Comparison of ENCODE assay signal across 9 cellular contexts in the genomic region with DNA sequence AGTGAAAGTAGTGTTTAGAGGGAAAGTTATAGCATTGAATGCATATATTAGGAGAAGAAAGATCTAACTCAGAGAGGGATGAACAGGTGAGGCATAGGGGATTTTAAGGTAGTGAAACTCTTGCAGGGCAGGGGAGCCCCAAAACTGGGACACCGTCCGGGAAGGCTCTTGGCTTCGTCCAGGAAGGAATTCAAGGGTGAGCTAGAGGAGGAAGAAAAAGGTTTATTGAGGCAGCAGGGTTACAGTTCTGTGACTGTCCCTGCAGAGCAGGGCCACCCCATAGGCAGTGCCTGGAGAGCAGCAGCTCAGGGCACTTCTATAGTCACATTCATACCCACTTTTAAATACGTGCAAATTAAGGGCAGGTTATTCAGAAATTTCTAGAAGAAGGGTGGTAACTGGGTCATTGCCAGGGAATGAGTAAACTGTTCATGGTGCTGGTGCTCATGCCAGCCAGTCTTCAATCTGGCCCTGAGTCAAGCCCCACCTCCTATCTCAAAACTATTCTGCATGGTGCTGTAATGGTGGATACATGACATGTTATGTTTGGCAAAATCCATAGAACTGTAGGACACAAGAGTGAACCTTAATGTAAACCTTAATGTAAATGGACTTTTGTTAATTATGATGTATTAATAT. TPM values are rescaled to one million over a fixed set of nuclear protein-coding genes. Genes with fewer than 3 reads are reported as not detected.
A peak's percentile ranks its signal among the peaks of the same experiment; 100 is the strongest.
DNase-seq lines count a peak whose midpoint lies in the region; ATAC-seq and TF ChIP-seq lines count a peak whose summit lies in the region.
"Had no signal": no experiment of that assay in that cellular context is flagged by ENCODE, and none has a peak within 500 bp of the region (broad histone marks: within the 10 kb centered on the region; RNA-seq: fewer than 3 reads in every experiment).

No MANE protein-coding gene starts in this region.

- BruUV-seq in Caco-2 (replicated peaks; lab: Mats Ljungman, UMichigan): no TSS peak

- peaks cover 11% of the 10 kb centered on the region for H3K4me1 ChIP-seq in Caco-2

- no peak for TF ChIP-seq CTCF in Caco-2 (IDR thresholded peaks at IDR 0.05; ENCODE audit: insufficient read depth in 1 of 2, low read depth in 1 of 2, low read length in 1 of 2, severe bottlenecking in 1 of 2, unreplicated experiment in 1 of 2)

- H3K9me3 Mint-ChIP-seq in Caco-2 (ENCODE audit: unreplicated experiment): no peaks in the 10 kb centered on the region
- H3K9me3 Mint-ChIP-seq in activated naive CD8-positive, alpha-beta T cell treated with anti-CD3 and anti-CD28 coated beads for 36 hours: no peaks in the 10 kb centered on the region
- H3K9me3 Mint-ChIP-seq in naive thymus-derived CD8-positive, alpha-beta T cell: no peaks in the 10 kb centered on the region

- intact Hi-C loops in Caco-2 (cut with micrococcal nuclease; ENCODE audit: unreplicated experiment): no loop called here

- H3K27me3 Mint-ChIP-seq in Caco-2 (ENCODE audit: insufficient read depth, unreplicated experiment): peaks cover 2% of the 10 kb centered on the region
- H3K27me3 Mint-ChIP-seq in activated naive CD8-positive, alpha-beta T cell treated with anti-CD3 and anti-CD28 coated beads for 36 hours: no peaks in the 10 kb centered on the region
- H3K27me3 Mint-ChIP-seq in naive thymus-derived CD8-positive, alpha-beta T cell: no peaks in the 10 kb centered on the region

- no peaks in the 10 kb centered on the region for H3K36me3 ChIP-seq in Caco-2 (ENCODE audit: control insufficient read depth, insufficient read depth, low read length)

- POLR2A ChIA-PET in Caco-2 (lab: Charles Lee): no interaction called here
- POLR2A ChIA-PET in naive thymus-derived CD8-positive, alpha-beta T cell (lab: Charles Lee): interaction anchor here (3.2 kb wide), 1 partner anchor 74 kb away, joined by 26 read pairs; the partner anchor contains the start of gene OAS2

- H3K4me3 Mint-ChIP-seq in Caco-2 (ENCODE audit: unreplicated experiment): no peak overlapping the region
- H3K4me3 Mint-ChIP-seq in activated naive CD8-positive, alpha-beta T cell treated with anti-CD3 and anti-CD28 coated beads for 36 hours: no peak overlapping the region
- H3K4me3 Mint-ChIP-seq in naive thymus-derived CD8-positive, alpha-beta T cell: peak overlapping the region in 5 of 10 donors; percentile 26 to 65 (median 50)
- H3K4me3 Mint-ChIP-seq: endodermal cell had no signal

- no peak overlapping the region for H3K4me3 ChIP-seq in Caco-2 (ENCODE audit: low read depth, low read length)

- H3K4me1 Mint-ChIP-seq in Caco-2 (ENCODE audit: low read depth, unreplicated experiment): no peaks in the 10 kb centered on the region
- H3K4me1 Mint-ChIP-seq in activated naive CD8-positive, alpha-beta T cell treated with anti-CD3 and anti-CD28 coated beads for 36 hours: peaks cover 46% of the 10 kb centered on the region
- H3K4me1 Mint-ChIP-seq in naive thymus-derived CD8-positive, alpha-beta T cell: peaks cover 33 to 83% (median 64%) of the 10 kb centered on the region in 4 donors

- H3K27me3 ChIP-seq in Caco-2 (replicated peaks; ENCODE audit: control insufficient read depth, insufficient read depth, low read length): no peaks in the 10 kb centered on the region

- no peaks in the 10 kb centered on the region for H3K9me3 ChIP-seq in Caco-2

- H3K27ac Mint-ChIP-seq in Caco-2 (ENCODE audit: unreplicated experiment): peak overlapping the region; percentile 17
- peak overlapping the region; percentile 36 for H3K27ac Mint-ChIP-seq in activated naive CD8-positive, alpha-beta T cell treated with anti-CD3 and anti-CD28 coated beads for 36 hours
- H3K27ac Mint-ChIP-seq in naive thymus-derived CD8-positive, alpha-beta T cell: peak overlapping the region in 9 of 10 donors; percentile 20 to 99 (median 65)
- H3K27ac Mint-ChIP-seq: endodermal cell had no signal

- CTCF ChIA-PET in Caco-2 (lab: Charles Lee): no interaction called here

- DNase-seq in Caco-2 (no peak), M059J (ENCODE audit: low read depth) (peak; percentile 77), SIG-M5 treated with dmso at 0.1 percent for 504 hours (lab: John Stamatoyannopoulos, UW; ENCODE audit: unreplicated experiment) (no peak), NCI-H82 (lab: John Stamatoyannopoulos, UW) (no peak)
- DNase-seq in activated naive CD8-positive, alpha-beta T cell treated with anti-CD3 and anti-CD28 coated beads for 36 hours: no peak
- no peak for DNase-seq in naive thymus-derived CD8-positive, alpha-beta T cell
- DNase-seq: activated CD4-positive, CD25-positive, alpha-beta regulatory T cell; endodermal cell had no signal

- no peak for ATAC-seq in naive thymus-derived CD8-positive, alpha-beta T cell
- no peak for ATAC-seq in HG02938 (IDR thresholded peaks at IDR 0.05; ENCODE audit: unreplicated experiment)

- no peaks in the 10 kb centered on the region for H3K36me3 Mint-ChIP-seq in Caco-2 (ENCODE audit: insufficient read depth, unreplicated experiment)
- peaks cover 12% of the 10 kb centered on the region for H3K36me3 Mint-ChIP-seq in activated naive CD8-positive, alpha-beta T cell treated with anti-CD3 and anti-CD28 coated beads for 36 hours
- peaks cover 0 to 7% (median 3%) of the 10 kb centered on the region in 3 donors for H3K36me3 Mint-ChIP-seq in naive thymus-derived CD8-positive, alpha-beta T cell

RNA-seq across cellular contexts. Expression of gene OAS1, which starts 1.2 kb away (rescaled TPM):
- total RNA-seq in Caco-2 (2022): 13.9 and 14.2 TPM in 2 replicates
- total RNA-seq in M059J (2014; rRNA removed; shearing (Covaris generic)): 490 and 506 TPM in 2 replicates
- total RNA-seq in activated naive CD8-positive, alpha-beta T cell treated with anti-CD3 and anti-CD28 coated beads for 36 hours: 10 to 100 TPM; 33.6 to 34.9 TPM
- 1 to 10 TPM; 3.2 to 4.0 TPM for total RNA-seq in naive thymus-derived CD8-positive, alpha-beta T cell
- 10 to 100 TPM in 1 of 3 donors, 1 to 10 TPM in 2; 5.7 to 22.9 (median 9.0) TPM for polyA plus RNA-seq in naive thymus-derived CD8-positive, alpha-beta T cell
- total RNA-seq: endodermal cell had no signal

RNA-seq across cellular contexts. Expression of gene OAS3, which starts 32.7 kb away (rescaled TPM):
- 18.9 and 22.1 TPM in 2 replicates for total RNA-seq in Caco-2 (2022)
- 238 and 375 TPM in 2 replicates for total RNA-seq in M059J (2014; rRNA removed; shearing (Covaris generic))
- total RNA-seq in activated naive CD8-positive, alpha-beta T cell treated with anti-CD3 and anti-CD28 coated beads for 36 hours: 10 to 100 TPM; 37.4 to 39.8 TPM
- 10 to 100 TPM; 13.6 to 16.8 TPM for total RNA-seq in naive thymus-derived CD8-positive, alpha-beta T cell
- 10 to 100 TPM in 2 of 3 donors, 1 to 10 TPM in 1; 9.1 to 21.3 (median 16.8) TPM for polyA plus RNA-seq in naive thymus-derived CD8-positive, alpha-beta T cell

Comparison
In these comparisons a context has a peak if more than half of its experiments do, and no peak if none do; other contexts are left out.
1. RNA of gene OAS1, which starts 1.2 kb away (total RNA-seq): 490 to 506 TPM in M059J; 33.6 to 34.9 TPM in activated naive CD8-positive, alpha-beta T cell treated with anti-CD3 and anti-CD28 coated beads for 36 hours, 13.9 to 14.2 TPM in Caco-2 and 3.2 to 4.0 TPM in naive thymus-derived CD8-positive, alpha-beta T cell; every median in the first group is over 10 times any median in the second.
2. Peak in every context shown above with its lines, with median percentiles within 50 percentile points of each other: H3K27ac Mint-ChIP-seq.